15 cellular contexts compared by ENCODE assay signal in genomic region chr9:4886698-4887097, GRCh38.
A peak's percentile ranks its signal among the peaks of the same experiment; 100 is the strongest.
DNase-seq lines count a peak whose midpoint lies in the region; ATAC-seq and TF ChIP-seq lines count a peak whose summit lies in the region.
"Had no signal": no experiment of that assay in that cellular context is flagged by ENCODE, and none has a peak within 500 bp of the region (broad histone marks: within the 10 kb centered on the region; RNA-seq: fewer than 3 reads in every experiment).

No MANE protein-coding gene starts in this region.

- H3K9ac ChIP-seq in smooth muscle cell (ENCODE audit: low read depth), result no peak overlapping the region

- H3K4me1 Mint-ChIP-seq in progenitor cell of endocrine pancreas (ENCODE audit: low read depth), result peaks cover 5% of the 10 kb centered on the region

- H3K27ac ChIP-seq in smooth muscle cell (ENCODE audit: low read depth), result no peak overlapping the region
- no peak overlapping the region for H3K27ac ChIP-seq in dorsolateral prefrontal cortex
- H3K27ac ChIP-seq: right atrium auricular region had no signal

- WGBS in smooth muscle cell (ENCODE audit: low lambda C conversion rate), result 44% methylated on average over 6 of the region's 6 CpGs

- no peaks in the 10 kb centered on the region for H3K36me3 ChIP-seq in smooth muscle cell (ENCODE audit: low read depth)
- H3K36me3 ChIP-seq: right atrium auricular region had no signal

- H3K27me3 Mint-ChIP-seq in progenitor cell of endocrine pancreas, result no peaks in the 10 kb centered on the region

- no peaks in the 10 kb centered on the region for H4K20me1 ChIP-seq in smooth muscle cell (ENCODE audit: low read depth)

- peaks cover under 1% of the 10 kb centered on the region for H3K9me3 Mint-ChIP-seq in progenitor cell of endocrine pancreas (ENCODE audit: low read depth)

- ATAC-seq in GM18867 (IDR thresholded peaks at IDR 0.05; ENCODE audit: unreplicated experiment), result peak; percentile 94
- ATAC-seq in GM21786 (IDR thresholded peaks at IDR 0.05; ENCODE audit: unreplicated experiment), result peak; percentile 99
- ATAC-seq in HG03439 (IDR thresholded peaks at IDR 0.05; ENCODE audit: unreplicated experiment), result peak; percentile 76
- ATAC-seq: Panc1 had no signal

- no peak overlapping the region for H3K4me3 Mint-ChIP-seq in progenitor cell of endocrine pancreas (ENCODE audit: low read depth)

- H3K36me3 Mint-ChIP-seq in progenitor cell of endocrine pancreas (ENCODE audit: insufficient read depth), result peaks cover 1% of the 10 kb centered on the region

- no peak overlapping the region for H3K4me3 ChIP-seq in smooth muscle cell
- H3K4me3 ChIP-seq in dorsolateral prefrontal cortex, result no peak overlapping the region
- H3K4me3 ChIP-seq: right atrium auricular region had no signal

- H3K27me3 ChIP-seq in smooth muscle cell (ENCODE audit: low read depth), result no peaks in the 10 kb centered on the region
- no peaks in the 10 kb centered on the region for H3K27me3 ChIP-seq in dorsolateral prefrontal cortex
- H3K27me3 ChIP-seq: right atrium auricular region had no signal

- H3K79me2 ChIP-seq in smooth muscle cell (ENCODE audit: low read depth), result no peaks in the 10 kb centered on the region

- no peaks in the 10 kb centered on the region for H3F3A ChIP-seq in smooth muscle cell (ENCODE audit: low read depth)

- no peaks in the 10 kb centered on the region for H3K9me3 ChIP-seq in smooth muscle cell (replicated peaks; ENCODE audit: low read depth)
- H3K9me3 ChIP-seq: Caco-2, right atrium auricular region had no signal

- peaks cover 13% of the 10 kb centered on the region for H3K4me1 ChIP-seq in smooth muscle cell (ENCODE audit: low read depth)
- H3K4me1 ChIP-seq: Caco-2, right atrium auricular region had no signal

- intact Hi-C loops in cardiac septum (cut with DNase I) (no loop called here), dorsolateral prefrontal cortex (cut with DNase I) (no loop called here)

- peak overlapping the region; percentile 24 for H3K27ac Mint-ChIP-seq in progenitor cell of endocrine pancreas

- no peak overlapping the region for H3K4me2 ChIP-seq in smooth muscle cell

- no peak for DNase-seq in progenitor cell of endocrine pancreas (ENCODE audit: low spot score, unreplicated experiment)
- no peak for DNase-seq in smooth muscle cell (lab: John Stamatoyannopoulos, UW; ENCODE audit: unreplicated experiment)
- DNase-seq in cardiac septum (ENCODE audit: low spot score), result no peak
- DNase-seq in dorsolateral prefrontal cortex, result no peak
- no peak for DNase-seq in NCI-H1417 (lab: John Stamatoyannopoulos, UW)
- DNase-seq: activated CD4-positive, alpha-beta T cell treated with anti-CD3 and anti-CD28 coated beads for 4 hours; H7; left ventricle myocardium superior; NCI-H1105 treated with DMSO at 0.1 percent for 48 hours had no signal

- H2AFZ ChIP-seq in smooth muscle cell (ENCODE audit: low read depth), result no peak overlapping the region

- no peak for TF ChIP-seq CTCF in progenitor cell of endocrine pancreas (IDR thresholded peaks at IDR 0.05; ENCODE audit: unreplicated experiment)
- TF ChIP-seq CTCF in smooth muscle cell (IDR thresholded peaks at IDR 0.05; ENCODE audit: borderline replicate concordance, insufficient read depth, poor library complexity, severe bottlenecking), result no peak
- no peak for TF ChIP-seq CTCF in dorsolateral prefrontal cortex (IDR thresholded peaks at IDR 0.05 in 54 of 56, conservative IDR thresholded peaks at IDR 0.05 in 2 of 56; ENCODE audit: low read depth in 1 of 56, partially characterized antibody in 56 of 56)
